ENCODE assay signal across 8 cellular contexts in the genomic region with DNA sequence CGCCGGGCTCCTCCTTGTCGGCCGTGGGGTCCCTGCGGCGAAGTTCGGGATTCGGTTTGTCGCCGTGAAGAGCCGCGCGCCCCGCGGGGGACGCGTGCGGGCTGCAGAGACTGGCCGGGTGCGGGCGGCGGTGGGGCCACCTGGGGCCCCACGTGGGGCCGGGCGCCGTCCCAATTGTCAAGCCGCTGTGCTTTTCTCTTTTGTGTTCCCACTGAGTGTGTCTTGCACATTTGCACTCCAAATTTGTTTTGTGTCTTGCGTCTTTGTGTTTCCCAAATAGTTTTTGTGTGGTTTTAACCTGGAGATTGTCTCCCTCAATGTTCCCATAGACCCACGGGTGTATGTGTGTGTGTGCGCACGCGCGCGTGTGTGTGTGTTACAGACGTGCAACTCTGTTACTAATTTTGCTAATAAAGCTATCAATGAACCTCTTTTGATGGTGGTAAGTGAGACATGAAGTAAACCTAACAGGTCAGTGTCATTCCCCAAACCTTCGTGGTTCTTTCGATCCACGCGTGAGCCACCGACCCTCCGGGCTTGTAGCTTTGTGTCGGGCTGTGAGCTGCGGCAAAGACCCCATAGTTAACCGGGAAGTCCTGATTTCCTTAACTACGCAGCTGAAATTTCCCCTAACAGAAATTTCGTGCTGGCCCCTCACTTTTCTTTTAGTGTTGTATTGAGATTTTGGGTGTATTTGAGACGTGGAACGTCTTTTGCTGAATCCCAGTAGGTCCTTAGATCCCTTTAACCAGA. TPM values are rescaled to one million over a fixed set of nuclear protein-coding genes. Genes with fewer than 3 reads are reported as not detected.
DNase-seq lines count a peak whose midpoint lies in the region; ATAC-seq and TF ChIP-seq lines count a peak whose summit lies in the region.

No MANE protein-coding gene starts in this region.

- H3K27ac ChIP-seq in ectodermal cell (ENCODE audit: insufficient read depth, low read depth, low read length, poor library complexity, severe bottlenecking) (no peak overlapping the region), mesenchymal stem cell (ENCODE audit: low read length, poor library complexity, severe bottlenecking) (no peak overlapping the region)

- H4K91ac ChIP-seq in mesenchymal stem cell (ENCODE audit: low read length), result no peak overlapping the region

- peak overlapping the region in 1 of 2 experiments; percentile 51 for H3K14ac ChIP-seq in mesenchymal stem cell (ENCODE audit: low read length in 2 of 2)

- H3K4me3 ChIP-seq in AG10803 (ENCODE audit: low read length), result peak overlapping the region; percentile 72
- H3K4me3 ChIP-seq in ectodermal cell (ENCODE audit: insufficient read depth, low read depth, low read length), result peak overlapping the region; percentile 62
- H3K4me3 ChIP-seq in mesenchymal stem cell (ENCODE audit: insufficient read depth in 1 of 2, low read depth in 1 of 2, low read length in 2 of 2), result peak overlapping the region; percentile 80 to 86

- H4K8ac ChIP-seq in mesenchymal stem cell (ENCODE audit: low read length), result peak overlapping the region; percentile 90

- H3K27me3 ChIP-seq in ectodermal cell (ENCODE audit: control insufficient read depth, insufficient read depth, low read length, poor library complexity, severe bottlenecking) (peaks cover 20% of the 10 kb centered on the region), mesenchymal stem cell (ENCODE audit: control insufficient read depth in 1 of 2, insufficient read depth in 1 of 2, low read length in 2 of 2) (no peaks in the 10 kb centered on the region)

- H3K9me3 ChIP-seq in ectodermal cell (ENCODE audit: control insufficient read depth, low read length), result no peaks in the 10 kb centered on the region
- no peaks in the 10 kb centered on the region for H3K9me3 ChIP-seq in mesenchymal stem cell (ENCODE audit: control insufficient read depth, low read length)

- no peak overlapping the region for H2AK5ac ChIP-seq in mesenchymal stem cell (ENCODE audit: low read length, severe bottlenecking)

- H2BK15ac ChIP-seq in mesenchymal stem cell (ENCODE audit: low read depth, poor library complexity, severe bottlenecking), result peak overlapping the region; percentile 98

- peak overlapping the region; percentile 96 for H3K9ac ChIP-seq in mesenchymal stem cell (ENCODE audit: low read length)

- peak overlapping the region; percentile 57 for H3K4me2 ChIP-seq in mesenchymal stem cell (ENCODE audit: low read length, poor library complexity, severe bottlenecking)

- peak; percentile 52 for DNase-seq in AG10803 (ENCODE audit: low read depth)
- peak; percentile 22 for DNase-seq in HS-5 (ENCODE audit: low read depth)
- DNase-seq in activated CD4-positive, alpha-beta T cell treated with anti-CD3 and anti-CD28 coated beads for 48 hours, result peak; percentile 53
- DNase-seq in mesenchymal stem cell, result peak; percentile 30
- DNase-seq in stimulated activated CD8-positive, alpha-beta memory T cell treated with anti-CD3 and anti-CD28 coated beads, Interleukin-12 subunit alpha, Interleukin-12 subunit beta, amount 100 ng/mL, for 1 hour (ENCODE audit: low read depth), result peak; percentile 28
- DNase-seq in NOMO-1 treated with dmso at 0.1 percent for 144 hours (lab: John Stamatoyannopoulos, UW; ENCODE audit: unreplicated experiment), result no peak

- no peak overlapping the region for H2BK5ac ChIP-seq in mesenchymal stem cell (ENCODE audit: low read depth, low read length, poor library complexity, severe bottlenecking)

- H3K79me1 ChIP-seq in mesenchymal stem cell (replicated peaks; ENCODE audit: low read length, poor library complexity, severe bottlenecking), result peaks cover 9% of the 10 kb centered on the region

- TF ChIP-seq CTCF in AG10803 (conservative IDR thresholded peaks at IDR 0.05; ENCODE audit: low read length), result no peak

- no peak overlapping the region for H2BK12ac ChIP-seq in mesenchymal stem cell (ENCODE audit: low read length in 2 of 2)

- H3K4me1 ChIP-seq in ectodermal cell (ENCODE audit: control insufficient read depth, insufficient read depth, low read length), result no peaks in the 10 kb centered on the region
- H3K4me1 ChIP-seq in mesenchymal stem cell (ENCODE audit: control insufficient read depth, insufficient read depth, low read depth, low read length), result peaks cover 6% of the 10 kb centered on the region

- peak; percentile 43 for ATAC-seq in GM19324 (IDR thresholded peaks at IDR 0.05; ENCODE audit: low FRiP score, unreplicated experiment)

- H2AFZ ChIP-seq in mesenchymal stem cell (ENCODE audit: low read depth, low read length), result peak overlapping the region; percentile 56

- no peak overlapping the region for H3K23ac ChIP-seq in mesenchymal stem cell (ENCODE audit: low read length in 2 of 2)

- WGBS in ectodermal cell, 2 experiments, result 17% methylated on average over 45 to 48 of the region's 48 CpGs
- WGBS in mesenchymal stem cell, result 22% methylated on average over 44 of the region's 48 CpGs

- H3K18ac ChIP-seq in mesenchymal stem cell (ENCODE audit: low read depth in 1 of 2, low read length in 2 of 2), result peak overlapping the region; percentile 80 to 97

- peak overlapping the region; percentile 68 to 80 for H3K4ac ChIP-seq in mesenchymal stem cell (ENCODE audit: low read depth in 1 of 2, low read length in 2 of 2)

- no peaks in the 10 kb centered on the region for H3K36me3 ChIP-seq in ectodermal cell (ENCODE audit: control insufficient read depth, insufficient read depth, low read length)
- no peaks in the 10 kb centered on the region for H3K36me3 ChIP-seq in mesenchymal stem cell (ENCODE audit: control insufficient read depth in 1 of 2, insufficient read depth in 2 of 2, low read depth in 1 of 2, low read length in 2 of 2)

- peak overlapping the region; percentile 98 for H2BK120ac ChIP-seq in mesenchymal stem cell (ENCODE audit: low read depth, low read length)

RNA-seq across cellular contexts. Expression of gene PRDM2, which starts 0.7 kb away (rescaled TPM):
- polyA plus RNA-seq in ectodermal cell (2013, experiment 1 of 4), result 36.0 TPM
- polyA plus RNA-seq in ectodermal cell (2013, experiment 2 of 4), result 35.7 TPM
- 30.1 TPM for polyA plus RNA-seq in ectodermal cell (2013, experiment 3 of 4)
- polyA plus RNA-seq in ectodermal cell (2013, experiment 4 of 4), result 30.1 TPM
- polyA plus RNA-seq in mesenchymal stem cell (2013, experiment 1 of 2), result 15.2 TPM
- polyA plus RNA-seq in mesenchymal stem cell (2013, experiment 2 of 2), result 14.8 TPM
